ENCODE assay signal across 11 cellular contexts in the genomic region with DNA sequence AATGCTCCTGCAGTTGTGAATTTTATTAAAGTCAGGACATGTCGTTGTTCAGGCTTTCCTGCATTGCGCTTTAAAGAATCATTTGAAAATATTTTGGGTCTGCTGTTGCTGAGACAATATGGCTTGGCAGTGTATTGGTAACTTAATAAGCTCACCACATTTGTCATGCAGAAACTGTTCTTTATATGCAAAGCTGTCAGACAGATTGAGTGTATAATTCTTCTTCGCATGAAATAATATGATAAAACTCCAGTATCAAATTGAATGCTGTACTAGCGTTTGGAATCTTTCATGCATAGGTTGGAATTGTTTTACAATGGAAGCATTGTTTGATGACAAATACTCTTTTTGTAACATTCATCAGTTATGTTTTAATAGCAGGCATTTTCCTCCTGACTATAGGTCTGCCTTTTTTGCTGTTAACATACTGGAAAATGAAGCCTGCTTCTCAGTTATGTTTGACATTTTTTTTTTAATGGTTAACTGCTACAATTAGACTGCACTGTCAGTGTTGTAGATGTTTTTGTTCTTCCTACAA. TPM values are rescaled to one million over a fixed set of nuclear protein-coding genes. Genes with fewer than 3 reads are reported as not detected.
DNase-seq lines count a peak whose midpoint lies in the region; ATAC-seq and TF ChIP-seq lines count a peak whose summit lies in the region.
"Had no signal": no experiment of that assay in that cellular context is flagged by ENCODE, and none has a peak within 500 bp of the region (broad histone marks: within the 10 kb centered on the region; RNA-seq: fewer than 3 reads in every experiment).

No MANE protein-coding gene starts in this region.

- no TSS peak for BruUV-seq in HCT116 (replicated peaks; lab: Mats Ljungman, UMichigan)

- H3K79me2 ChIP-seq in HCT116 (ENCODE audit: insufficient read depth, low read length) (no peaks in the 10 kb centered on the region), SK-N-SH (ENCODE audit: insufficient read depth) (peaks cover 92% of the 10 kb centered on the region)

- no peak for TF ChIP-seq POLR2A in HCT116 (IDR thresholded peaks at IDR 0.05; ENCODE audit: borderline replicate concordance, extremely low read depth, insufficient read depth, insufficient read length)

- H3K4me2 ChIP-seq in HCT116 (ENCODE audit: low read length) (peak overlapping the region; percentile 63; the same call in 1 of the 2 replicates), SK-N-SH (peak overlapping the region; percentile 72), skeletal muscle satellite cell (ENCODE audit: low read length) (peak overlapping the region; percentile 82)

- RAD21 ChIA-PET in HCT116 (lab: Charles Lee; ENCODE audit: low non-redundant PET in 1 of 2, low total read pairs in 2 of 2, uncharacterized antibody in 2 of 2, unreplicated experiment in 2 of 2), result no interaction called here

- H3K4me1 ChIP-seq in HCT116 (ENCODE audit: control insufficient read depth in 1 of 2, insufficient read depth in 2 of 2, low read length in 2 of 2) (peaks cover 0 to 8% of the 10 kb centered on the region in 2 experiments; a peak in 1 of 4 replicates), SK-N-SH (ENCODE audit: control insufficient read depth in 1 of 2, insufficient read depth in 2 of 2, low read depth in 1 of 2, low read length in 1 of 2) (peaks cover 60 to 89% of the 10 kb centered on the region in 2 experiments), skeletal muscle satellite cell (ENCODE audit: control insufficient read depth, insufficient read depth, low read length) (peaks cover 73% of the 10 kb centered on the region)

- H4K20me1 ChIP-seq in HCT116 (ENCODE audit: insufficient read depth), result no peaks in the 10 kb centered on the region
- H4K20me1 ChIP-seq in SK-N-SH (ENCODE audit: insufficient read depth), result no peaks in the 10 kb centered on the region

- H3F3A ChIP-seq in SK-N-SH (replicated peaks; ENCODE audit: insufficient read depth), result peaks cover 58% of the 10 kb centered on the region

- H3K9me3 ChIP-seq in HCT116 (ENCODE audit: control insufficient read depth in 1 of 2, insufficient read depth in 1 of 2, low read depth in 1 of 2, low read length in 2 of 2), result no peaks in the 10 kb centered on the region
- H3K9me3 ChIP-seq in SK-N-SH, result no peaks in the 10 kb centered on the region
- H3K9me3 ChIP-seq in skeletal muscle satellite cell (replicated peaks; ENCODE audit: low read length), result no peaks in the 10 kb centered on the region
- H3K9me3 ChIP-seq: prostate gland had no signal

- H3K4me3 ChIP-seq in HCT116 (replicated peaks in 1 of 2; ENCODE audit: low read depth in 1 of 2, low read length in 2 of 2) (no peak overlapping the region), SK-N-SH (ENCODE audit: low read depth in 2 of 2, low read length in 1 of 2) (peak overlapping the region; percentile 34 to 54; a peak in 3 of 4 replicates), fibroblast of villous mesenchyme (ENCODE audit: low read depth, low read length) (peak overlapping the region; percentile 44), skeletal muscle satellite cell (ENCODE audit: low read length) (peak overlapping the region; percentile 56)

- no peak overlapping the region for H2AFZ ChIP-seq in HCT116 (ENCODE audit: low read depth, low read length, poor library complexity, severe bottlenecking)
- no peak overlapping the region for H2AFZ ChIP-seq in SK-N-SH (ENCODE audit: low read depth)

- H3K9me2 ChIP-seq in HCT116 (ENCODE audit: insufficient read depth) (no peaks in the 10 kb centered on the region), SK-N-SH (no peaks in the 10 kb centered on the region)

- H3K36me3 ChIP-seq in HCT116 (ENCODE audit: control insufficient read depth in 1 of 2, insufficient read depth in 2 of 2, low read length in 2 of 2), result no peaks in the 10 kb centered on the region
- no peaks in the 10 kb centered on the region for H3K36me3 ChIP-seq in SK-N-SH (replicated peaks in 1 of 2; ENCODE audit: control insufficient read depth in 1 of 2, insufficient read depth in 2 of 2, low read length in 1 of 2)
- no peaks in the 10 kb centered on the region for H3K36me3 ChIP-seq in skeletal muscle satellite cell (ENCODE audit: insufficient read depth, low read length)
- H3K36me3 ChIP-seq: prostate gland had no signal

- no peak for DNase-seq in HCT116 (ENCODE audit: low read depth, low spot score)
- DNase-seq in SK-N-SH, result no peak
- DNase-seq in fibroblast of villous mesenchyme (ENCODE audit: low read depth), result no peak
- no peak for DNase-seq in amniotic stem cell (lab: John Stamatoyannopoulos, UW)
- no peak for DNase-seq in left colon
- DNase-seq: CD8-positive, alpha-beta T cell; GOT3 had no signal

- no peak for TF ChIP-seq CTCF in HCT116 (IDR thresholded peaks at IDR 0.05 in 2 of 3, conservative IDR thresholded peaks at IDR 0.05 in 1 of 3; ENCODE audit: borderline replicate concordance in 1 of 3, insufficient read depth in 1 of 3, low read depth in 2 of 3, low read length in 2 of 3)
- TF ChIP-seq CTCF in SK-N-SH (IDR thresholded peaks at IDR 0.05), result no peak
- TF ChIP-seq CTCF in fibroblast of villous mesenchyme (IDR thresholded peaks at IDR 0.05; ENCODE audit: insufficient read depth, low read depth, low read length), result no peak

- H3K27ac ChIP-seq in HCT116 (ENCODE audit: low read depth, low read length), result no peak overlapping the region
- H3K27ac ChIP-seq in SK-N-SH (ENCODE audit: low read depth in 2 of 2, low read length in 1 of 2), result peak overlapping the region; percentile 96 to 100

- no peaks in the 10 kb centered on the region for H3K27me3 ChIP-seq in HCT116 (ENCODE audit: insufficient read depth, low read length)
- H3K27me3 ChIP-seq in SK-N-SH (ENCODE audit: insufficient read depth), result no peaks in the 10 kb centered on the region
- no peaks in the 10 kb centered on the region for H3K27me3 ChIP-seq in skeletal muscle satellite cell (ENCODE audit: control insufficient read depth, insufficient read depth, low read length)

- TF ChIP-seq RAD21 in HCT116 (IDR thresholded peaks at IDR 0.05; ENCODE audit: low read depth) (no peak), SK-N-SH (IDR thresholded peaks at IDR 0.05; ENCODE audit: low read length) (no peak)

- H3K9ac ChIP-seq in HCT116 (ENCODE audit: low read length) (no peak overlapping the region), SK-N-SH (peak overlapping the region; percentile 82), skeletal muscle satellite cell (ENCODE audit: low read depth, low read length) (peak overlapping the region; percentile 86)

- CTCF ChIA-PET in HCT116 (lab: Charles Lee), result no interaction called here
- CTCF ChIA-PET in SK-N-SH (lab: Yijun Ruan, JAX), result interaction anchor here (1.0 to 3.2 kb wide), 7 partner anchors 16 to 419 kb away, joined by 3 to 10 read pairs (median 4); no protein-coding TSS in a partner anchor

- intact Hi-C loops in HCT116 (cut with micrococcal nuclease), result no loop called here
- intact Hi-C loops in left colon (cut with DNase I, micrococcal nuclease), result no loop called here

- POLR2A ChIA-PET in HCT116 (lab: Charles Lee), result no interaction called here
- POLR2A ChIA-PET in SK-N-SH (lab: Yijun Ruan, JAX), result interaction anchor here (0.6 to 2.2 kb wide), 7 partner anchors 12 to 308 kb away, joined by 3 to 15 read pairs (median 3); a partner anchor contains a TSS

- peak in 1 of 2 experiments; percentile 18; a peak in 1 of 4 replicates for TF ChIP-seq EP300 in SK-N-SH (IDR thresholded peaks at IDR 0.05; ENCODE audit: borderline replicate concordance in 1 of 2, low read depth in 1 of 2, low read length in 1 of 2)

- ATAC-seq in HCT116 (no peak), GM18868 (IDR thresholded peaks at IDR 0.05; ENCODE audit: unreplicated experiment) (no peak), left colon (no peak), GM21360 (IDR thresholded peaks at IDR 0.05; ENCODE audit: unreplicated experiment) (no peak)
- ATAC-seq: CD8-positive, alpha-beta T cell had no signal

- 10% methylated on average over 4 of the region's 4 CpGs for WGBS in SK-N-SH (ENCODE audit: low lambda C conversion rate)

TF ChIP-seq in HCT116, 20 proteins besides CTCF, POLR2A, EP300 and RAD21 (continues in another document):
- TF ChIP-seq ELF1 (IDR thresholded peaks at IDR 0.05; ENCODE audit: borderline replicate concordance, low read depth) (no peak), CBX3 (IDR thresholded peaks at IDR 0.05; ENCODE audit: low read depth) (no peak), ZNF274 (IDR thresholded peaks at IDR 0.05; ENCODE audit: low read depth, low read length) (no peak), SRF (IDR thresholded peaks at IDR 0.05; ENCODE audit: low read depth) (no peak), CEBPB (IDR thresholded peaks at IDR 0.05; ENCODE audit: low read depth) (no peak), EZH2phosphoT487 (IDR thresholded peaks at IDR 0.05; ENCODE audit: borderline replicate concordance) (no peak)
- TF ChIP-seq, protein P1, sequence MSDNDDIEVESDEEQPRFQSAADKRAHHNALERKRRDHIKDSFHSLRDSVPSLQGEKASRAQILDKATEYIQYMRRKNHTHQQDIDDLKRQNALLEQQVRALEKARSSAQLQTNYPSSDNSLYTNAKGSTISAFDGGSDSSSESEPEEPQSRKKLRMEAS (IDR thresholded peaks at IDR 0.05), result no peak

TF ChIP-seq in SK-N-SH, 30 proteins besides CTCF, POLR2A, EP300 and RAD21 (continues in another document):
- TF ChIP-seq, protein P2, sequence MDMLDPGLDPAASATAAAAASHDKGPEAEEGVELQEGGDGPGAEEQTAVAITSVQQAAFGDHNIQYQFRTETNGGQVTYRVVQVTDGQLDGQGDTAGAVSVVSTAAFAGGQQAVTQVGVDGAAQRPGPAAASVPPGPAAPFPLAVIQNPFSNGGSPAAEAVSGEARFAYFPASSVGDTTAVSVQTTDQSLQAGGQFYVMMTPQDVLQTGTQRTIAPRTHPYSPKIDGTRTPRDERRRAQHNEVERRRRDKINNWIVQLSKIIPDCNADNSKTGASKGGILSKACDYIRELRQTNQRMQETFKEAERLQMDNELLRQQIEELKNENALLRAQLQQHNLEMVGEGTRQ (IDR thresholded peaks at IDR 0.05; ENCODE audit: borderline replicate concordance, low read depth, low read length), result no peak
- TF ChIP-seq NFIC (IDR thresholded peaks at IDR 0.05; ENCODE audit: borderline replicate concordance) (peak; percentile 15; the same call in 1 of the 2 replicates), ELF1 (IDR thresholded peaks at IDR 0.05) (no peak), FOXJ3 (CRISPR knock-in tag; IDR thresholded peaks at IDR 0.05) (no peak), TCF12 (IDR thresholded peaks at IDR 0.05) (peak; percentile 30; the same call in 1 of the 2 replicates), GATA2 (CRISPR knock-in tag; IDR thresholded peaks at IDR 0.05) (0 out of 2 replicates have a peak, but pooled peaks have one; percentile 21), SIN3A (IDR thresholded peaks at IDR 0.05; ENCODE audit: borderline replicate concordance, low read depth, low read length) (no peak)

RNA-seq across cellular contexts. Expression of a gene that starts 53.9 kb away (rescaled TPM):
- total RNA-seq in HCT116 (2021; ENCODE audit: unreplicated experiment) (0.42 TPM), fibroblast of villous mesenchyme (64.1 and 85.9 TPM in 2 replicates), left colon (10 to 100 TPM in 1 of 2 donors, 1 to 10 TPM in 1; 7.1 to 11.5 TPM)
- 0.07 and 0.31 TPM in 2 replicates for polyA plus RNA-seq in HCT116 (2012)
- polyA plus RNA-seq in SK-N-SH (2012; rRNA removed), result 8.2 and 9.9 TPM in 2 replicates
- polyA plus RNA-seq in SK-N-SH (2012; cell fraction: cytosol; rRNA removed), result 6.5 and 8.0 TPM in 2 replicates
- polyA plus RNA-seq in SK-N-SH (2012; cell fraction: nucleus; rRNA removed), result 15.1 and 25.1 TPM in 2 replicates
- total RNA-seq in skeletal muscle satellite cell (2012; rRNA removed), result 24.5 and 25.6 TPM in 2 replicates

Comparison
In these comparisons a context has a peak if more than half of its experiments do, and no peak if none do; other contexts are left out.
1. H3K4me3 ChIP-seq: peak in SK-N-SH (2 of 2), fibroblast of villous mesenchyme (single experiment) and skeletal muscle satellite cell (single experiment); none in HCT116 (0 of 2).
2. Peak in every context shown above with its lines, with median percentiles within 50 percentile points of each other: H3K4me2 ChIP-seq.